Comparison of ENCODE assay signal across 8 cellular contexts in the genomic region with DNA sequence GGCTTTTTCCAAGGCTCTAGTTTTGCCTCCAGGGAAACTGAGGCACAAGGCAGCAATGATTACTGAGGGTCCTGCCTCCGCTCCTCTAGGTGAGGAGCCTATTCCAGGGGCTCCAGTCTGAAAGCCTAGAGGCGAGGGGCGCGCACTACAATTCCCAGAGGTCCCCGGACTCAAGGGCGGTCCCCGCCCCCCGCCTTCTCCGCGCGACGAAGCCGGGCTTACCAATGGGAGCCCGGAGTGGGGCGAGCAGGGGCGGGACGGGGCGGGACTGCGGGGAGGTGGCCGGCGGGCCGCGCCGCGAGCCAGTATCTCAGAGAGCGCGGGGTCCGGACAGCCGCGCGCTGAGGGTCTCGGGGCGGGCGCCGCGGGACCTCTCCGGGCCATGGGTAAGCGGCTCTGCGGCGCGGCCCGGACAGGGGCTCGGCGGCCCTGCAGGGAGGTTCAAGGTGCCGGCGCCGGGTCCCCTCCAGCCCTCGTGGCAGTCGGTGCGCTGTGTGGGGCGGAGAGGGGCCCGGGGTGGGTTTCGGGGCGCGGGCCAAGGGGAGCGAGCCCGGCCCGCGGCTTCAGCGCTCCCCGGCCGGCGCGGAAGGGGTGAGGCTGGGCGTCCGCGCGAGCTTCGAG. TPM values are rescaled to one million over a fixed set of nuclear protein-coding genes. Genes with fewer than 3 reads are reported as not detected.
DNase-seq lines count a peak whose midpoint lies in the region; TF ChIP-seq lines count a peak whose summit lies in the region.

Gene ARID5A (plus strand): TSS at position 308 of the 621 bp plus-strand sequence. CDS start 75 bp downstream, at position 383.

- peak; percentile 27 for TF ChIP-seq CTCF in foreskin fibroblast (IDR thresholded peaks at IDR 0.05; ENCODE audit: low read depth, low read length)
- peak; percentile 23 for TF ChIP-seq CTCF in neural progenitor cell (IDR thresholded peaks at IDR 0.05)

- H3K9ac ChIP-seq in neural progenitor cell (no peak within 1 kb of the TSS), stomach smooth muscle (ENCODE audit: low read length in 2 of 2) (peak within 1 kb of the TSS; percentile 75 to 83)

- H3F3A ChIP-seq in neural progenitor cell (ENCODE audit: low read depth) = peaks cover 31% of the 10 kb centered on the region

- H3K9me3 ChIP-seq in neural progenitor cell (ENCODE audit: low read depth) (no peaks in the 10 kb centered on the region), stomach smooth muscle (ENCODE audit: control insufficient read depth in 2 of 2, low read length in 2 of 2) (no peaks in the 10 kb centered on the region)

- H3K36me3 Mint-ChIP-seq in neural progenitor cell = no peaks in the 10 kb centered on the region

- peak within 1 kb of the TSS; percentile 92 for H3K4me3 Mint-ChIP-seq in neural progenitor cell

- DNase-seq in G401 (ENCODE audit: low spot score) = peak; percentile 85
- DNase-seq in H7 = peak; percentile 98
- DNase-seq in M059J (ENCODE audit: low read depth) = peak; percentile 88
- DNase-seq in SIG-M5 (lab: John Stamatoyannopoulos, UW) = peak; percentile 12
- DNase-seq in activated effector memory CD4-positive, alpha-beta T cell treated with anti-CD3 and anti-CD28 coated beads, Interleukin-2, amount 50 U/mL, for 16 hours = peak; percentile 97
- DNase-seq in foreskin fibroblast = peak; percentile 87 to 97
- DNase-seq in neural progenitor cell (ENCODE audit: low spot score) = peak; percentile 98

- H3K9me3 Mint-ChIP-seq in neural progenitor cell = no peaks in the 10 kb centered on the region

- H3K27me3 ChIP-seq in H7 (ENCODE audit: control insufficient read depth, insufficient read depth, low read length) = peaks cover 18% of the 10 kb centered on the region
- H3K27me3 ChIP-seq in neural progenitor cell = peaks cover 52% of the 10 kb centered on the region
- H3K27me3 ChIP-seq in stomach smooth muscle (ENCODE audit: control insufficient read depth in 1 of 2, insufficient read depth in 2 of 2, low read length in 2 of 2) = no peaks in the 10 kb centered on the region

- H3K27ac ChIP-seq in neural progenitor cell = no peak within 1 kb of the TSS
- H3K27ac ChIP-seq in stomach smooth muscle (ENCODE audit: low read length) = peak within 1 kb of the TSS; percentile 80

- H3K4me3 ChIP-seq in H7 (ENCODE audit: insufficient read depth, low read depth, low read length) (peak within 1 kb of the TSS; percentile 72), foreskin fibroblast (ENCODE audit: low read depth in 1 of 2, low read length in 2 of 2) (peak within 1 kb of the TSS; percentile 80 to 83), neural progenitor cell (peak within 1 kb of the TSS; percentile 74), stomach smooth muscle (ENCODE audit: low read length in 2 of 2) (peak within 1 kb of the TSS; percentile 86 to 89)

- H3K27ac Mint-ChIP-seq in neural progenitor cell = no peak within 1 kb of the TSS

- H3K4me1 Mint-ChIP-seq in neural progenitor cell = peaks cover 31% of the 10 kb centered on the region

- in situ Hi-C loops in G401 (cut with HindIII; ENCODE audit: low sequenced_read_pairs) = no loop called here

- H3K36me3 ChIP-seq in H7 (replicated peaks; ENCODE audit: control insufficient read depth, insufficient read depth, low read length) (no peaks in the 10 kb centered on the region), neural progenitor cell (no peaks in the 10 kb centered on the region), stomach smooth muscle (ENCODE audit: control insufficient read depth in 2 of 2, insufficient read depth in 2 of 2, low read length in 2 of 2) (no peaks in the 10 kb centered on the region)

- H3K27me3 Mint-ChIP-seq in neural progenitor cell (ENCODE audit: insufficient read depth, low read depth) = peaks cover 8% of the 10 kb centered on the region

- H4K20me1 ChIP-seq in neural progenitor cell (ENCODE audit: low read depth) = peaks cover 26% of the 10 kb centered on the region

- peaks cover 23% of the 10 kb centered on the region for H3K4me1 ChIP-seq in neural progenitor cell
- H3K4me1 ChIP-seq in stomach smooth muscle (ENCODE audit: control insufficient read depth, insufficient read depth, low read length) = peaks cover 74% of the 10 kb centered on the region

- no peaks in the 10 kb centered on the region for H3K79me2 ChIP-seq in neural progenitor cell (ENCODE audit: low read depth)

- peak within 1 kb of the TSS; percentile 82 for H2AFZ ChIP-seq in neural progenitor cell (replicated peaks)

- peak within 1 kb of the TSS; percentile 94 for H3K4me2 ChIP-seq in neural progenitor cell

RNA-seq across cellular contexts. Expression of gene ARID5A, which starts in this region (rescaled TPM):
- 7.6 and 8.6 TPM in 2 replicates for total RNA-seq in G401 (2014; rRNA removed; shearing (Covaris generic))
- total RNA-seq in H7 (2014; rRNA removed; shearing (Covaris generic)) = 20.7 and 26.7 TPM in 2 replicates
- 7.0 and 15.1 TPM in 2 replicates for total RNA-seq in M059J (2014; rRNA removed; shearing (Covaris generic))
- 0.75 and 2.4 TPM in 2 replicates for total RNA-seq in neural progenitor cell (ENCODE audit: low replicate concordance)

Comparison
In these comparisons a context has a peak if more than half of its experiments do, and no peak if none do; other contexts are left out.
1. DNase-seq: peak in every context shown above with its lines; median percentile 98 in H7; 98 in neural progenitor cell; 97 in activated effector memory CD4-positive, alpha-beta T cell treated with anti-CD3 and anti-CD28 coated beads, Interleukin-2, amount 50 U/mL, for 16 hours; 92 in foreskin fibroblast; 88 in M059J; 85 in G401; 12 in SIG-M5.